1 cellular context compared by ENCODE assay signal in the genomic region with DNA sequence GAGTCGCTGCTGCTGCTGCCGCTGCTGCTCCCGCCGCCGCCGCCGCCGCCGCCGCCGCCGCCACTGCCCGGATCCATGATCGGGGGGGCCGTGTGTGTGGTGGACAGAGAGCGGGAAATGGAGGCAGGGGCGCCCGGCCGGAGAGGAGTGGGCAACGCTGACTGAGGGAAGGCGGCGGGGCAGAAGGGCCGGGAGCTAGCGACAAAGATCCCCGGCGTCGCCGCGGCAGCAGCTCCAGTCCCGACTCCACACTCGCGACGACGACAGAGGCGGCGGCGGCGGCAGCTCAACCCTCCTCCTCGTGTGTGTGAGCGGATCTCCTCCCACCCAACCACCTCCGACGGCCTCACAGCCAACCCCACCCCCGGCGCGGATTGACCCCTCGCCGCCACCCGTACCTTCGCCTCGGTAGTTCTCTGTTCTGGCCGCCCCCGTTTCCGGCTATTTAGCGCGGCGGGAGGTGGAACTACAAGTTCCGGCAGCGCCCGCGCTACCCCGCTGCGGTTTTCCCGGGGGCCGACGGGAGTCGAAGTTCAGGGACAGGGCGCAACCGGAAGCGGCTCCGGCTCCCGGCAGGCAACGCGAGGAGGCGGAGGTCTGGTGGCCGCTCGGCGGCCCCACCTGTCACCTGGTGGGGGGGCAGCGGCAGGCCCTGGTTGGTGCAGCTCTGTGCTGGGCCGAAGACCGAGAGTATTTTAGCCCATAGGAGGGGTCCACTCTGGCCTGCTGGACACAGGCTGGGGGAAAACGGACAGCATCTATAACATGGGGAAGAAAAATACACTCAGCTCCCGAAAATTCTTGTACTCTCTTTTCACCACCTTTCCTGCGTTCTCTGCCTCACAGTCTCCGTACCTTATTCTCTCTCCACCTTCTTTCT.
A peak's percentile ranks its signal among the peaks of the same experiment; 100 is the strongest.
TF ChIP-seq lines count a peak whose summit lies in the region.

Gene GSPT1, minus strand, starts transcription at position 313 of the 880 bp plus-strand sequence. Its CDS starts 236 bp downstream, at position 77.

TF ChIP-seq in neural cell, 6 proteins besides CTCF, POLR2A, EP300 and RAD21 (continued from another document):
- TF ChIP-seq, protein P1, sequence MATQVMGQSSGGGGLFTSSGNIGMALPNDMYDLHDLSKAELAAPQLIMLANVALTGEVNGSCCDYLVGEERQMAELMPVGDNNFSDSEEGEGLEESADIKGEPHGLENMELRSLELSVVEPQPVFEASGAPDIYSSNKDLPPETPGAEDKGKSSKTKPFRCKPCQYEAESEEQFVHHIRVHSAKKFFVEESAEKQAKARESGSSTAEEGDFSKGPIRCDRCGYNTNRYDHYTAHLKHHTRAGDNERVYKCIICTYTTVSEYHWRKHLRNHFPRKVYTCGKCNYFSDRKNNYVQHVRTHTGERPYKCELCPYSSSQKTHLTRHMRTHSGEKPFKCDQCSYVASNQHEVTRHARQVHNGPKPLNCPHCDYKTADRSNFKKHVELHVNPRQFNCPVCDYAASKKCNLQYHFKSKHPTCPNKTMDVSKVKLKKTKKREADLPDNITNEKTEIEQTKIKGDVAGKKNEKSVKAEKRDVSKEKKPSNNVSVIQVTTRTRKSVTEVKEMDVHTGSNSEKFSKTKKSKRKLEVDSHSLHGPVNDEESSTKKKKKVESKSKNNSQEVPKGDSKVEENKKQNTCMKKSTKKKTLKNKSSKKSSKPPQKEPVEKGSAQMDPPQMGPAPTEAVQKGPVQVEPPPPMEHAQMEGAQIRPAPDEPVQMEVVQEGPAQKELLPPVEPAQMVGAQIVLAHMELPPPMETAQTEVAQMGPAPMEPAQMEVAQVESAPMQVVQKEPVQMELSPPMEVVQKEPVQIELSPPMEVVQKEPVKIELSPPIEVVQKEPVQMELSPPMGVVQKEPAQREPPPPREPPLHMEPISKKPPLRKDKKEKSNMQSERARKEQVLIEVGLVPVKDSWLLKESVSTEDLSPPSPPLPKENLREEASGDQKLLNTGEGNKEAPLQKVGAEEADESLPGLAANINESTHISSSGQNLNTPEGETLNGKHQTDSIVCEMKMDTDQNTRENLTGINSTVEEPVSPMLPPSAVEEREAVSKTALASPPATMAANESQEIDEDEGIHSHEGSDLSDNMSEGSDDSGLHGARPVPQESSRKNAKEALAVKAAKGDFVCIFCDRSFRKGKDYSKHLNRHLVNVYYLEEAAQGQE (IDR thresholded peaks at IDR 0.05; ENCODE audit: borderline replicate concordance) = peak; percentile 42
- TF ChIP-seq POLR2AphosphoS5 (IDR thresholded peaks at IDR 0.05) (peak; percentile 81), EZH2 (IDR thresholded peaks at IDR 0.05; ENCODE audit: borderline replicate concordance, insufficient read depth, low read length, poor library complexity, severe bottlenecking) (no peak)
TF ChIP-seq in neural cell: peak in this region for 4.
